In genomic region chr17:49002766-49003165, GRCh38 we compare ENCODE assay signal across 22 cellular contexts. TPM values are rescaled to one million over a fixed set of nuclear protein-coding genes. Genes with fewer than 3 reads are reported as not detected.
DNase-seq lines count a peak whose midpoint lies in the region; ATAC-seq and TF ChIP-seq lines count a peak whose summit lies in the region.
"Had no signal": no experiment of that assay in that cellular context is flagged by ENCODE, and none has a peak within 500 bp of the region (broad histone marks: within the 10 kb centered on the region; RNA-seq: fewer than 3 reads in every experiment).

No MANE protein-coding gene starts in this region.

- peak overlapping the region; percentile 36 for H3K4me3 Mint-ChIP-seq in Caco-2 (ENCODE audit: unreplicated experiment)
- H3K4me3 Mint-ChIP-seq in nephron progenitor cell: peak overlapping the region; percentile 97
- H3K4me3 Mint-ChIP-seq: T-helper 2 cell treated with Interferon-gamma antibody and Interleukin-4, amounts not matched to agents 5 μg/mL and 100 μg/mL, for 36 hours had no signal

- H3K27me3 Mint-ChIP-seq in Caco-2 (ENCODE audit: insufficient read depth, unreplicated experiment) (no peaks in the 10 kb centered on the region), nephron progenitor cell (ENCODE audit: low read depth, poor library complexity) (peaks cover 5% of the 10 kb centered on the region)

- H3K4me3 ChIP-seq in Caco-2 (ENCODE audit: low read depth, low read length) (no peak overlapping the region), HUES6 (ENCODE audit: low read depth, low read length) (peak overlapping the region; percentile 99), ectodermal cell (ENCODE audit: insufficient read depth, low read depth, low read length) (peak overlapping the region; percentile 98)
- H3K4me3 ChIP-seq: lower lobe of right lung had no signal

- H3K36me3 ChIP-seq in Caco-2 (ENCODE audit: control insufficient read depth, insufficient read depth, low read length) (peaks cover 9% of the 10 kb centered on the region), HUES6 (ENCODE audit: control insufficient read depth, insufficient read depth, low read length) (peaks cover 51% of the 10 kb centered on the region), ectodermal cell (ENCODE audit: control insufficient read depth, insufficient read depth, low read length) (peaks cover 13% of the 10 kb centered on the region)
- H3K36me3 ChIP-seq: lower lobe of right lung had no signal

- H3K4me1 Mint-ChIP-seq in Caco-2 (ENCODE audit: low read depth, unreplicated experiment) (peaks cover 70% of the 10 kb centered on the region), nephron progenitor cell (peaks cover 75% of the 10 kb centered on the region)

- H3K27me3 ChIP-seq in Caco-2 (replicated peaks; ENCODE audit: control insufficient read depth, insufficient read depth, low read length): no peaks in the 10 kb centered on the region
- no peaks in the 10 kb centered on the region for H3K27me3 ChIP-seq in HUES6 (ENCODE audit: control insufficient read depth, insufficient read depth, low read length)
- H3K27me3 ChIP-seq in ectodermal cell (ENCODE audit: control insufficient read depth, insufficient read depth, low read length, poor library complexity, severe bottlenecking): no peaks in the 10 kb centered on the region

- CTCF ChIA-PET in Caco-2 (lab: Charles Lee): interaction anchor here (1.1 kb wide), 1 partner anchor 30 kb away, joined by 4 read pairs; no protein-coding TSS in a partner anchor

- H3K27ac Mint-ChIP-seq in Caco-2 (ENCODE audit: unreplicated experiment): peak overlapping the region; percentile 60
- peak overlapping the region; percentile 13 for H3K27ac Mint-ChIP-seq in nephron progenitor cell
- H3K27ac Mint-ChIP-seq: activated naive CD4-positive, alpha-beta T cell treated with anti-CD3 and anti-CD28 coated beads, Interleukin-2, amount 50 U/mL, for 72 hours; T-helper 2 cell treated with Interferon-gamma antibody and Interleukin-4, amounts not matched to agents 5 μg/mL and 100 μg/mL, for 36 hours had no signal

- H3K4me1 ChIP-seq in Caco-2: peaks cover 68% of the 10 kb centered on the region
- H3K4me1 ChIP-seq in HUES6 (ENCODE audit: control insufficient read depth, insufficient read depth, low read length): peaks cover 40% of the 10 kb centered on the region
- peaks cover 31% of the 10 kb centered on the region for H3K4me1 ChIP-seq in ectodermal cell (ENCODE audit: control insufficient read depth, insufficient read depth, low read length)

- H3K9ac ChIP-seq in HUES6 (ENCODE audit: low read length): no peak overlapping the region

- H3K9me3 Mint-ChIP-seq in Caco-2 (ENCODE audit: unreplicated experiment): no peaks in the 10 kb centered on the region
- no peaks in the 10 kb centered on the region for H3K9me3 Mint-ChIP-seq in nephron progenitor cell
- H3K9me3 Mint-ChIP-seq: activated naive CD4-positive, alpha-beta T cell treated with anti-CD3 and anti-CD28 coated beads, Interleukin-2, amount 50 U/mL, for 72 hours; T-helper 2 cell treated with Interferon-gamma antibody and Interleukin-4, amounts not matched to agents 5 μg/mL and 100 μg/mL, for 36 hours had no signal

- peaks cover 98% of the 10 kb centered on the region for H3K36me3 Mint-ChIP-seq in Caco-2 (ENCODE audit: insufficient read depth, unreplicated experiment)
- peaks cover 70% of the 10 kb centered on the region for H3K36me3 Mint-ChIP-seq in nephron progenitor cell (ENCODE audit: low read depth)

- no peak overlapping the region; the same call in 1 of the 2 replicates for H3K27ac ChIP-seq in HUES6 (ENCODE audit: low read depth, low read length)
- no peak overlapping the region for H3K27ac ChIP-seq in ectodermal cell (ENCODE audit: insufficient read depth, low read depth, low read length, poor library complexity, severe bottlenecking)
- H3K27ac ChIP-seq: C4-2B, lower lobe of right lung had no signal

- no TSS peak for BruUV-seq in Caco-2 (replicated peaks; lab: Mats Ljungman, UMichigan)

- POLR2A ChIA-PET in Caco-2 (lab: Charles Lee): interaction anchor here (0.7 kb wide), 1 partner anchor 30 kb away, joined by 6 read pairs; no protein-coding TSS in a partner anchor

- no peak for ATAC-seq in GM21528 (IDR thresholded peaks at IDR 0.05; ENCODE audit: low FRiP score, unreplicated experiment)
- ATAC-seq: activated naive CD4-positive, alpha-beta T cell treated with anti-CD3 and anti-CD28 coated beads, Interleukin-2, amount 50 U/mL, for 72 hours; lower lobe of right lung had no signal

- H3K9me3 ChIP-seq in Caco-2: no peaks in the 10 kb centered on the region
- no peaks in the 10 kb centered on the region for H3K9me3 ChIP-seq in HUES6 (ENCODE audit: control insufficient read depth, insufficient read depth, low read depth, low read length)
- no peaks in the 10 kb centered on the region for H3K9me3 ChIP-seq in ectodermal cell (ENCODE audit: control insufficient read depth, low read length)
- H3K9me3 ChIP-seq: lower lobe of right lung had no signal

- TF ChIP-seq CTCF in Caco-2 (IDR thresholded peaks at IDR 0.05; ENCODE audit: insufficient read depth in 1 of 2, low read depth in 1 of 2, low read length in 1 of 2, severe bottlenecking in 1 of 2, unreplicated experiment in 1 of 2) (no peak), nephron progenitor cell (IDR thresholded peaks at IDR 0.05) (no peak)

- no peak for DNase-seq in Caco-2
- no peak for DNase-seq in nephron progenitor cell
- DNase-seq in NCI-H128 (lab: John Stamatoyannopoulos, UW; ENCODE audit: unreplicated experiment): no peak
- DNase-seq in OCI-M1 (lab: John Stamatoyannopoulos, UW): no peak
- no peak for DNase-seq in stimulated activated CD8-positive, alpha-beta memory T cell treated with anti-CD3 and anti-CD28 coated beads, Interleukin-4, amount 100 ng/mL, for 48 hours
- DNase-seq: activated T-cell treated with anti-CD3 and anti-CD28 coated beads, Interleukin-2, amount 50 U/mL, for 48 hours; DMS 273 treated with DMSO at 0.1 percent for 48 hours; head of caudate nucleus; lower lobe of right lung; NCI-H1105 treated with DMSO at 0.1 percent for 48 hours; NCI-H526 treated with DMSO at 0.1 percent for 48 hours; stimulated activated CD4-positive, alpha-beta T cell treated with anti-CD3 and anti-CD28 coated beads, Interleukin-2, amount 100 ng/mL, for 48 hours had no signal

- intact Hi-C loops in Caco-2 (cut with micrococcal nuclease; ENCODE audit: unreplicated experiment): no loop called here

RNA-seq across cellular contexts. Expression of gene IGF2BP1, which starts 5.6 kb away (rescaled TPM):
- 583 and 601 TPM in 2 replicates for total RNA-seq in Caco-2 (2022)
- polyA plus RNA-seq in ectodermal cell (2013, experiment 1 of 4): 165 TPM
- polyA plus RNA-seq in ectodermal cell (2013, experiment 2 of 4): 198 TPM
- polyA plus RNA-seq in ectodermal cell (2013, experiment 3 of 4): 127 TPM
- polyA plus RNA-seq in ectodermal cell (2013, experiment 4 of 4): 141 TPM
- total RNA-seq: lower lobe of right lung had no signal

RNA-seq across cellular contexts. Expression of gene GIP, which starts 34.4 kb away (rescaled TPM):
- total RNA-seq in Caco-2 (2022): 0.59 and 0.63 TPM in 2 replicates
- polyA plus RNA-seq in ectodermal cell (2013, experiment 1 of 4): not detected
- 0.30 TPM for polyA plus RNA-seq in ectodermal cell (2013, experiment 2 of 4)
- not detected for polyA plus RNA-seq in ectodermal cell (2013, experiment 3 of 4)
- not detected for polyA plus RNA-seq in ectodermal cell (2013, experiment 4 of 4)
- total RNA-seq: activated naive CD4-positive, alpha-beta T cell treated with anti-CD3 and anti-CD28 coated beads, Interleukin-2, amount 50 U/mL, for 72 hours; LHCN-M2; lower lobe of right lung; myocyte; skeletal muscle tissue; urinary bladder had no signal
- polyA plus RNA-seq: urinary bladder had no signal

RNA-seq across cellular contexts. Expression of gene SNF8, which starts 58.1 kb away (rescaled TPM):
- total RNA-seq in Caco-2 (2022): 457 and 461 TPM in 2 replicates
- 116 TPM for polyA plus RNA-seq in ectodermal cell (2013, experiment 1 of 4)
- 117 TPM for polyA plus RNA-seq in ectodermal cell (2013, experiment 2 of 4)
- 96.5 TPM for polyA plus RNA-seq in ectodermal cell (2013, experiment 3 of 4)
- polyA plus RNA-seq in ectodermal cell (2013, experiment 4 of 4): 98.8 TPM
